In genomic region chr11:71241721-71242259, GRCh38 we compare ENCODE assay signal across 24 cellular contexts. TPM values are rescaled to one million over a fixed set of nuclear protein-coding genes. Genes with fewer than 3 reads are reported as not detected.
DNase-seq lines count a peak whose midpoint lies in the region; ATAC-seq, FAIRE-seq and TF ChIP-seq lines count a peak whose summit lies in the region.
"Had no signal": no experiment of that assay in that cellular context is flagged by ENCODE, and none has a peak within 500 bp of the region (broad histone marks: within the 10 kb centered on the region; RNA-seq: fewer than 3 reads in every experiment).

No MANE protein-coding gene starts in this region.

- H2AFZ ChIP-seq in GM23248 = no peak overlapping the region

- no peaks in the 10 kb centered on the region for H3K9me2 ChIP-seq in GM23248 (ENCODE audit: insufficient read depth)

- CTCF ChIA-PET in WTC11 (lab: Charles Lee) = interaction anchor here (0.9 to 1.5 kb wide), 4 partner anchors 10 to 155 kb away, joined by 3 to 7 read pairs (median 4); partner anchors contain the start of gene SHANK2

- H3K4me3 ChIP-seq in GM23248 = 0 out of 2 replicates have a peak overlapping the region, but pooled peaks have one; percentile 53
- H3K4me3 ChIP-seq in liver (ENCODE audit: low read depth in 1 of 3, low read length in 3 of 3) = no peak overlapping the region
- H3K4me3 ChIP-seq in small intestine (ENCODE audit: low read depth in 1 of 2, low read length in 2 of 2) = no peak overlapping the region
- H3K4me3 ChIP-seq: right atrium auricular region, SJCRH30 had no signal

- no peaks in the 10 kb centered on the region for H3K36me3 ChIP-seq in GM23248 (ENCODE audit: low read depth)
- H3K36me3 ChIP-seq in liver (ENCODE audit: control insufficient read depth in 4 of 4, insufficient read depth in 3 of 4, low read depth in 1 of 4, low read length in 3 of 4) = peaks cover 0 to 12% (median 3%) of the 10 kb centered on the region in 4 donors
- no peaks in the 10 kb centered on the region for H3K36me3 ChIP-seq in small intestine (ENCODE audit: control insufficient read depth in 2 of 2, insufficient read depth in 2 of 2, low read length in 2 of 2)
- H3K36me3 ChIP-seq: right atrium auricular region, SJCRH30 had no signal

- H3K4me3 Mint-ChIP-seq in WTC11 (no peak overlapping the region), progenitor cell of endocrine pancreas (ENCODE audit: low read depth) (no peak overlapping the region)

- peaks cover 6% of the 10 kb centered on the region; the same call in 1 of the 2 replicates for H3F3A ChIP-seq in GM23248 (ENCODE audit: insufficient read depth)

- H3K9ac ChIP-seq in GM23248 = no peak overlapping the region
- H3K9ac ChIP-seq in liver (ENCODE audit: low read depth in 1 of 2, low read length in 2 of 2) = no peak overlapping the region

- H4K20me1 ChIP-seq in GM23248 (ENCODE audit: insufficient read depth) = no peaks in the 10 kb centered on the region

- in situ Hi-C loops in GM23248 (cut with MboI) = no loop called here

- H3K4me2 ChIP-seq in GM23248 (ENCODE audit: unreplicated experiment) = peak overlapping the region; percentile 43

- no peak for ATAC-seq in WTC11
- ATAC-seq in HG02973 (IDR thresholded peaks at IDR 0.05; ENCODE audit: unreplicated experiment) = no peak
- no peak for ATAC-seq in HG02970 (IDR thresholded peaks at IDR 0.05; ENCODE audit: low FRiP score, unreplicated experiment)

- no peak for DNase-seq in GM23248
- DNase-seq in WTC11 (ENCODE audit: low spot score) = no peak
- DNase-seq in small intestine = no peak
- DNase-seq in H4 (ENCODE audit: low spot score) = no peak
- DNase-seq in progenitor cell of endocrine pancreas (ENCODE audit: low spot score, unreplicated experiment) = no peak
- DNase-seq: activated CD4-positive, alpha-beta T cell treated with anti-CD3 and anti-CD28 coated beads for 48 hours; activated naive CD4-positive, alpha-beta T cell; COR-L47; H7; KG1; midbrain; NCI-H1048; NCI-H2107; SJCRH30; stimulated activated naive CD4-positive, alpha-beta T cell treated with Interleukin-2 at 50 U/mL for 16 hours; T-helper 9 cell had no signal

- H3K79me2 ChIP-seq in GM23248 (ENCODE audit: insufficient read depth) = no peaks in the 10 kb centered on the region

- H3K4me1 Mint-ChIP-seq in WTC11 = peaks cover 74% of the 10 kb centered on the region
- peaks cover 34% of the 10 kb centered on the region for H3K4me1 Mint-ChIP-seq in progenitor cell of endocrine pancreas (ENCODE audit: low read depth)

- H3K9me3 Mint-ChIP-seq in WTC11 (no peaks in the 10 kb centered on the region), progenitor cell of endocrine pancreas (ENCODE audit: low read depth) (no peaks in the 10 kb centered on the region)
- H3K9me3 Mint-ChIP-seq: neural crest cell had no signal

- TF ChIP-seq RAD21 in liver (IDR thresholded peaks at IDR 0.05) = no peak

- H3K9me3 ChIP-seq in GM23248 (ENCODE audit: low read depth) (no peaks in the 10 kb centered on the region), liver (ENCODE audit: control insufficient read depth in 4 of 4, low read length in 3 of 4) (no peaks in the 10 kb centered on the region), small intestine (ENCODE audit: control insufficient read depth, low read depth) (no peaks in the 10 kb centered on the region)
- H3K9me3 ChIP-seq: right atrium auricular region, SJCRH30 had no signal

- TF ChIP-seq CTCF in WTC11 (IDR thresholded peaks at IDR 0.05) = no peak
- TF ChIP-seq CTCF in liver (IDR thresholded peaks at IDR 0.05; ENCODE audit: low read depth, low read length, missing input control) = no peak
- no peak for TF ChIP-seq CTCF in progenitor cell of endocrine pancreas (IDR thresholded peaks at IDR 0.05; ENCODE audit: unreplicated experiment)

- H3K27me3 ChIP-seq in GM23248 (replicated peaks; ENCODE audit: insufficient read depth) (peaks cover 11% of the 10 kb centered on the region; the same call in 1 of the 2 replicates), liver (ENCODE audit: control insufficient read depth in 4 of 4, insufficient read depth in 4 of 4, low read length in 3 of 4) (no peaks in the 10 kb centered on the region), small intestine (ENCODE audit: control insufficient read depth in 2 of 2, insufficient read depth in 2 of 2, low read length in 2 of 2) (peaks cover 0 to 3% of the 10 kb centered on the region in 2 donors)
- H3K27me3 ChIP-seq: right atrium auricular region, SJCRH30 had no signal

- H3K27ac Mint-ChIP-seq in WTC11 = peak overlapping the region; percentile 93; the same call in 1 of the 2 replicates
- no peak overlapping the region for H3K27ac Mint-ChIP-seq in progenitor cell of endocrine pancreas

- H3K27me3 Mint-ChIP-seq in WTC11 (ENCODE audit: low read depth) (no peaks in the 10 kb centered on the region), progenitor cell of endocrine pancreas (no peaks in the 10 kb centered on the region)

- 71 to 74% methylated on average over 6 of the region's 6 CpGs for WGBS in GM23248 (ENCODE audit: low coverage in 1 of 2, low lambda C conversion rate in 2 of 2, missing lambda C conversion rate in 2 of 2), 2 experiments
- WGBS in liver = 90% methylated on average over 6 of the region's 6 CpGs
- WGBS in small intestine, 3 donors = 85 to 93% (median 90%) methylated on average over 6 of the region's 6 CpGs

- H3K4me1 ChIP-seq in GM23248 (ENCODE audit: insufficient read depth) (peaks cover 9% of the 10 kb centered on the region; the same call in 1 of the 2 replicates), liver (ENCODE audit: control insufficient read depth in 4 of 4, insufficient read depth in 4 of 4, low read length in 3 of 4) (peaks cover 3 to 10% (median 8%) of the 10 kb centered on the region in 4 donors), small intestine (ENCODE audit: control insufficient read depth in 2 of 2, insufficient read depth in 1 of 2, low read depth in 1 of 2, low read length in 1 of 2) (no peaks in the 10 kb centered on the region)
- H3K4me1 ChIP-seq: right atrium auricular region, SJCRH30 had no signal

- POLR2A ChIA-PET in WTC11 (lab: Charles Lee) = no interaction called here

- FAIRE-seq in small intestine (lab: Jason Lieb, UNC) = no peak
- FAIRE-seq: kidney, urothelium cell line had no signal

- no peak overlapping the region; the same call in 1 of the 2 replicates for H3K27ac ChIP-seq in GM23248
- H3K27ac ChIP-seq in liver (ENCODE audit: low read depth in 1 of 2, low read length in 2 of 2) = peak overlapping the region; percentile 85
- peak overlapping the region; percentile 3 to 16 for H3K27ac ChIP-seq in small intestine (ENCODE audit: low read depth in 1 of 2, low read length in 1 of 2)
- H3K27ac ChIP-seq: HL-60, right atrium auricular region, SJCRH30 had no signal

- peaks cover 31% of the 10 kb centered on the region for H3K36me3 Mint-ChIP-seq in WTC11
- H3K36me3 Mint-ChIP-seq in progenitor cell of endocrine pancreas (ENCODE audit: insufficient read depth) = peaks cover 15% of the 10 kb centered on the region

TF ChIP-seq in liver, 16 proteins besides CTCF, POLR2A, EP300 and RAD21:
- TF ChIP-seq HNF4G (IDR thresholded peaks at IDR 0.05) (no peak), ATF3 (IDR thresholded peaks at IDR 0.05) (no peak), MAX (IDR thresholded peaks at IDR 0.05) (no peak), FOXA2 (IDR thresholded peaks at IDR 0.05) (no peak), YY1 (IDR thresholded peaks at IDR 0.05) (no peak), FOXA1 (IDR thresholded peaks at IDR 0.05) (no peak), JUND (IDR thresholded peaks at IDR 0.05) (no peak), RXRA (IDR thresholded peaks at IDR 0.05) (no peak), SP1 (IDR thresholded peaks at IDR 0.05) (no peak), NR2F2 (IDR thresholded peaks at IDR 0.05) (no peak), ZBTB33 (IDR thresholded peaks at IDR 0.05) (no peak)
TF ChIP-seq in liver: peak in this region for 0.

RNA-seq across cellular contexts. Expression of gene SHANK2, which starts 10.6 kb away (rescaled TPM):
- total RNA-seq in GM23248 (2014; rRNA removed; shearing (Covaris generic)) = 0.22 and 3.9 TPM in 2 replicates
- polyA plus RNA-seq in GM23248 (2016; fragmentation: Nextera tagmentation; extraction: Ambion mirVana) = 0.30 TPM in 1 of 2 replicates, not detected in the other
- 57.5 to 69.3 TPM (median 64.8 TPM) in 3 replicates for total RNA-seq in WTC11 (2021)
- total RNA-seq in liver = 10 to 100 TPM; 15.8 to 36.4 TPM
- polyA plus RNA-seq in liver = 1 to 10 TPM; 5.4 to 9.0 TPM
- 1 to 10 TPM; 2.2 to 5.1 (median 2.4) TPM for polyA plus RNA-seq in small intestine
- total RNA-seq in H4 (2014; rRNA removed; shearing (Covaris generic)) = not detected in 2 replicates
- total RNA-seq in progenitor cell of endocrine pancreas = 97.8 and 104 TPM in 2 replicates
